Comparison of ENCODE assay signal across 1 cellular context in the genomic region with DNA sequence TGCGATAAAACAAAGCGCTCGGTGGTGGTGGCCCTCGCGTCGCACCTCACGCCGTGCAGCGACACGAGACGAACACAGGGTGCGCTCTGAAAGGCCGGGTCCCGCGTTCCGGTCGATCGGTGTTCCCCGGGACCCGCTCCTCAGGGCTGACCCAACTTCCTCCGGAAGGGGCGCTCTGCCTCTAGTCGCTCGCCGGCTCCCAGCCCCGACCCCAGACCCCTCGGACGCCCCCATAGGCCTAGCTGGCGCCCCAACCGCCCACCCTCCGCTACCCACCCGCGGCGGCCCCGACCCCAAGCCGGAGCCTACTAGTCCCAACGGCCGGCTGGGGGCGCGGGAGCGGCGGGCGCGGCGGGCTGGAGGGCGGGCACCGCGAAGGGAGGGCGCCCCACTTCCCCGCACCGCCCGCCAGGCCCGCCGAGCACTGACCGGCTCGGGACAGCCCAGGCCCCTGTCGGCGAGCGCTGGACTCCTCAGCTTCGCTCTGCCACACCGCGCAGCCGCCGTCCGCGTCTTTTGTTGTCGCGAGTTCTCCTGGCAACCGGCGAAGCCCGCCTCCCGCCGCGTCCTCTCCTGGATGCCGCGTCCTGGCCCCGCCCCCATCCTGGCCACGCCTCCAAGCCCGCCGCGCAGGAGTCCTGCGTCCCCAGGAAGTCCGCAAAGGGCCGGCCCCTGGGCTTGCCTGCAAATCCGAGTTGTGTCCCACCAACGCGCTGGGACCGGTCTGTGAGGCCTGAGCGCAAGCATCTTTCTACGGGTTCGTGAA.
TF ChIP-seq lines count a peak whose summit lies in the region.

A gene with protein sequence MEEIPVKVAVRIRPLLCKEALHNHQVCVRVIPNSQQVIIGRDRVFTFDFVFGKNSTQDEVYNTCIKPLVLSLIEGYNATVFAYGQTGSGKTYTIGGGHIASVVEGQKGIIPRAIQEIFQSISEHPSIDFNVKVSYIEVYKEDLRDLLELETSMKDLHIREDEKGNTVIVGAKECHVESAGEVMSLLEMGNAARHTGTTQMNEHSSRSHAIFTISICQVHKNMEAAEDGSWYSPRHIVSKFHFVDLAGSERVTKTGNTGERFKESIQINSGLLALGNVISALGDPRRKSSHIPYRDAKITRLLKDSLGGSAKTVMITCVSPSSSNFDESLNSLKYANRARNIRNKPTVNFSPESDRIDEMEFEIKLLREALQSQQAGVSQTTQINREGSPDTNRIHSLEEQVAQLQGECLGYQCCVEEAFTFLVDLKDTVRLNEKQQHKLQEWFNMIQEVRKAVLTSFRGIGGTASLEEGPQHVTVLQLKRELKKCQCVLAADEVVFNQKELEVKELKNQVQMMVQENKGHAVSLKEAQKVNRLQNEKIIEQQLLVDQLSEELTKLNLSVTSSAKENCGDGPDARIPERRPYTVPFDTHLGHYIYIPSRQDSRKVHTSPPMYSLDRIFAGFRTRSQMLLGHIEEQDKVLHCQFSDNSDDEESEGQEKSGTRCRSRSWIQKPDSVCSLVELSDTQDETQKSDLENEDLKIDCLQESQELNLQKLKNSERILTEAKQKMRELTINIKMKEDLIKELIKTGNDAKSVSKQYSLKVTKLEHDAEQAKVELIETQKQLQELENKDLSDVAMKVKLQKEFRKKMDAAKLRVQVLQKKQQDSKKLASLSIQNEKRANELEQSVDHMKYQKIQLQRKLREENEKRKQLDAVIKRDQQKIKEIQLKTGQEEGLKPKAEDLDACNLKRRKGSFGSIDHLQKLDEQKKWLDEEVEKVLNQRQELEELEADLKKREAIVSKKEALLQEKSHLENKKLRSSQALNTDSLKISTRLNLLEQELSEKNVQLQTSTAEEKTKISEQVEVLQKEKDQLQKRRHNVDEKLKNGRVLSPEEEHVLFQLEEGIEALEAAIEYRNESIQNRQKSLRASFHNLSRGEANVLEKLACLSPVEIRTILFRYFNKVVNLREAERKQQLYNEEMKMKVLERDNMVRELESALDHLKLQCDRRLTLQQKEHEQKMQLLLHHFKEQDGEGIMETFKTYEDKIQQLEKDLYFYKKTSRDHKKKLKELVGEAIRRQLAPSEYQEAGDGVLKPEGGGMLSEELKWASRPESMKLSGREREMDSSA (N-terminal part only) (minus strand): TSS at position 491 of the 766 bp plus-strand sequence. CDS start 5,841 bp downstream, outside the sequence.

TF ChIP-seq in HepG2, 621 proteins besides CTCF, POLR2A, EP300 and RAD21 (continued from another document and continues in another):
- TF ChIP-seq, protein P1, sequence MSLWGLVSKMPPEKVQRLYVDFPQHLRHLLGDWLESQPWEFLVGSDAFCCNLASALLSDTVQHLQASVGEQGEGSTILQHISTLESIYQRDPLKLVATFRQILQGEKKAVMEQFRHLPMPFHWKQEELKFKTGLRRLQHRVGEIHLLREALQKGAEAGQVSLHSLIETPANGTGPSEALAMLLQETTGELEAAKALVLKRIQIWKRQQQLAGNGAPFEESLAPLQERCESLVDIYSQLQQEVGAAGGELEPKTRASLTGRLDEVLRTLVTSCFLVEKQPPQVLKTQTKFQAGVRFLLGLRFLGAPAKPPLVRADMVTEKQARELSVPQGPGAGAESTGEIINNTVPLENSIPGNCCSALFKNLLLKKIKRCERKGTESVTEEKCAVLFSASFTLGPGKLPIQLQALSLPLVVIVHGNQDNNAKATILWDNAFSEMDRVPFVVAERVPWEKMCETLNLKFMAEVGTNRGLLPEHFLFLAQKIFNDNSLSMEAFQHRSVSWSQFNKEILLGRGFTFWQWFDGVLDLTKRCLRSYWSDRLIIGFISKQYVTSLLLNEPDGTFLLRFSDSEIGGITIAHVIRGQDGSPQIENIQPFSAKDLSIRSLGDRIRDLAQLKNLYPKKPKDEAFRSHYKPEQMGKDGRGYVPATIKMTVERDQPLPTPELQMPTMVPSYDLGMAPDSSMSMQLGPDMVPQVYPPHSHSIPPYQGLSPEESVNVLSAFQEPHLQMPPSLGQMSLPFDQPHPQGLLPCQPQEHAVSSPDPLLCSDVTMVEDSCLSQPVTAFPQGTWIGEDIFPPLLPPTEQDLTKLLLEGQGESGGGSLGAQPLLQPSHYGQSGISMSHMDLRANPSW (CRISPR knock-in tag; IDR thresholded peaks at IDR 0.05; ENCODE audit: borderline replicate concordance) = no peak
- TF ChIP-seq, protein P2, sequence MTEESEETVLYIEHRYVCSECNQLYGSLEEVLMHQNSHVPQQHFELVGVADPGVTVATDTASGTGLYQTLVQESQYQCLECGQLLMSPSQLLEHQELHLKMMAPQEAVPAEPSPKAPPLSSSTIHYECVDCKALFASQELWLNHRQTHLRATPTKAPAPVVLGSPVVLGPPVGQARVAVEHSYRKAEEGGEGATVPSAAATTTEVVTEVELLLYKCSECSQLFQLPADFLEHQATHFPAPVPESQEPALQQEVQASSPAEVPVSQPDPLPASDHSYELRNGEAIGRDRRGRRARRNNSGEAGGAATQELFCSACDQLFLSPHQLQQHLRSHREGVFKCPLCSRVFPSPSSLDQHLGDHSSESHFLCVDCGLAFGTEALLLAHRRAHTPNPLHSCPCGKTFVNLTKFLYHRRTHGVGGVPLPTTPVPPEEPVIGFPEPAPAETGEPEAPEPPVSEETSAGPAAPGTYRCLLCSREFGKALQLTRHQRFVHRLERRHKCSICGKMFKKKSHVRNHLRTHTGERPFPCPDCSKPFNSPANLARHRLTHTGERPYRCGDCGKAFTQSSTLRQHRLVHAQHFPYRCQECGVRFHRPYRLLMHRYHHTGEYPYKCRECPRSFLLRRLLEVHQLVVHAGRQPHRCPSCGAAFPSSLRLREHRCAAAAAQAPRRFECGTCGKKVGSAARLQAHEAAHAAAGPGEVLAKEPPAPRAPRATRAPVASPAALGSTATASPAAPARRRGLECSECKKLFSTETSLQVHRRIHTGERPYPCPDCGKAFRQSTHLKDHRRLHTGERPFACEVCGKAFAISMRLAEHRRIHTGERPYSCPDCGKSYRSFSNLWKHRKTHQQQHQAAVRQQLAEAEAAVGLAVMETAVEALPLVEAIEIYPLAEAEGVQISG (CRISPR knock-in tag; IDR thresholded peaks at IDR 0.05) = peak; percentile 93
- TF ChIP-seq ZNF430 (CRISPR knock-in tag; IDR thresholded peaks at IDR 0.05) (peak; percentile 92), MTF2 (CRISPR knock-in tag; IDR thresholded peaks at IDR 0.05; ENCODE audit: borderline replicate concordance) (0 out of 2 replicates have a peak, but pooled peaks have one; percentile 52), SMARCE1 (IDR thresholded peaks at IDR 0.05; ENCODE audit: borderline replicate concordance) (no peak), NR1H2 (CRISPR knock-in tag; IDR thresholded peaks at IDR 0.05; ENCODE audit: borderline replicate concordance, low read depth) (no peak; the same call in 1 of the 2 replicates), CEBPB (IDR thresholded peaks at IDR 0.05; ENCODE audit: borderline replicate concordance, low read depth, low read length) (no peak)
- TF ChIP-seq, protein P3, sequence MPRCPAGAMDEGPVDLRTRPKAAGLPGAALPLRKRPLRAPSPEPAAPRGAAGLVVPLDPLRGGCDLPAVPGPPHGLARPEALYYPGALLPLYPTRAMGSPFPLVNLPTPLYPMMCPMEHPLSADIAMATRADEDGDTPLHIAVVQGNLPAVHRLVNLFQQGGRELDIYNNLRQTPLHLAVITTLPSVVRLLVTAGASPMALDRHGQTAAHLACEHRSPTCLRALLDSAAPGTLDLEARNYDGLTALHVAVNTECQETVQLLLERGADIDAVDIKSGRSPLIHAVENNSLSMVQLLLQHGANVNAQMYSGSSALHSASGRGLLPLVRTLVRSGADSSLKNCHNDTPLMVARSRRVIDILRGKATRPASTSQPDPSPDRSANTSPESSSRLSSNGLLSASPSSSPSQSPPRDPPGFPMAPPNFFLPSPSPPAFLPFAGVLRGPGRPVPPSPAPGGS (CRISPR knock-in tag; IDR thresholded peaks at IDR 0.05) = peak; percentile 78; the same call in 1 of the 2 replicates
- TF ChIP-seq, protein P4, sequence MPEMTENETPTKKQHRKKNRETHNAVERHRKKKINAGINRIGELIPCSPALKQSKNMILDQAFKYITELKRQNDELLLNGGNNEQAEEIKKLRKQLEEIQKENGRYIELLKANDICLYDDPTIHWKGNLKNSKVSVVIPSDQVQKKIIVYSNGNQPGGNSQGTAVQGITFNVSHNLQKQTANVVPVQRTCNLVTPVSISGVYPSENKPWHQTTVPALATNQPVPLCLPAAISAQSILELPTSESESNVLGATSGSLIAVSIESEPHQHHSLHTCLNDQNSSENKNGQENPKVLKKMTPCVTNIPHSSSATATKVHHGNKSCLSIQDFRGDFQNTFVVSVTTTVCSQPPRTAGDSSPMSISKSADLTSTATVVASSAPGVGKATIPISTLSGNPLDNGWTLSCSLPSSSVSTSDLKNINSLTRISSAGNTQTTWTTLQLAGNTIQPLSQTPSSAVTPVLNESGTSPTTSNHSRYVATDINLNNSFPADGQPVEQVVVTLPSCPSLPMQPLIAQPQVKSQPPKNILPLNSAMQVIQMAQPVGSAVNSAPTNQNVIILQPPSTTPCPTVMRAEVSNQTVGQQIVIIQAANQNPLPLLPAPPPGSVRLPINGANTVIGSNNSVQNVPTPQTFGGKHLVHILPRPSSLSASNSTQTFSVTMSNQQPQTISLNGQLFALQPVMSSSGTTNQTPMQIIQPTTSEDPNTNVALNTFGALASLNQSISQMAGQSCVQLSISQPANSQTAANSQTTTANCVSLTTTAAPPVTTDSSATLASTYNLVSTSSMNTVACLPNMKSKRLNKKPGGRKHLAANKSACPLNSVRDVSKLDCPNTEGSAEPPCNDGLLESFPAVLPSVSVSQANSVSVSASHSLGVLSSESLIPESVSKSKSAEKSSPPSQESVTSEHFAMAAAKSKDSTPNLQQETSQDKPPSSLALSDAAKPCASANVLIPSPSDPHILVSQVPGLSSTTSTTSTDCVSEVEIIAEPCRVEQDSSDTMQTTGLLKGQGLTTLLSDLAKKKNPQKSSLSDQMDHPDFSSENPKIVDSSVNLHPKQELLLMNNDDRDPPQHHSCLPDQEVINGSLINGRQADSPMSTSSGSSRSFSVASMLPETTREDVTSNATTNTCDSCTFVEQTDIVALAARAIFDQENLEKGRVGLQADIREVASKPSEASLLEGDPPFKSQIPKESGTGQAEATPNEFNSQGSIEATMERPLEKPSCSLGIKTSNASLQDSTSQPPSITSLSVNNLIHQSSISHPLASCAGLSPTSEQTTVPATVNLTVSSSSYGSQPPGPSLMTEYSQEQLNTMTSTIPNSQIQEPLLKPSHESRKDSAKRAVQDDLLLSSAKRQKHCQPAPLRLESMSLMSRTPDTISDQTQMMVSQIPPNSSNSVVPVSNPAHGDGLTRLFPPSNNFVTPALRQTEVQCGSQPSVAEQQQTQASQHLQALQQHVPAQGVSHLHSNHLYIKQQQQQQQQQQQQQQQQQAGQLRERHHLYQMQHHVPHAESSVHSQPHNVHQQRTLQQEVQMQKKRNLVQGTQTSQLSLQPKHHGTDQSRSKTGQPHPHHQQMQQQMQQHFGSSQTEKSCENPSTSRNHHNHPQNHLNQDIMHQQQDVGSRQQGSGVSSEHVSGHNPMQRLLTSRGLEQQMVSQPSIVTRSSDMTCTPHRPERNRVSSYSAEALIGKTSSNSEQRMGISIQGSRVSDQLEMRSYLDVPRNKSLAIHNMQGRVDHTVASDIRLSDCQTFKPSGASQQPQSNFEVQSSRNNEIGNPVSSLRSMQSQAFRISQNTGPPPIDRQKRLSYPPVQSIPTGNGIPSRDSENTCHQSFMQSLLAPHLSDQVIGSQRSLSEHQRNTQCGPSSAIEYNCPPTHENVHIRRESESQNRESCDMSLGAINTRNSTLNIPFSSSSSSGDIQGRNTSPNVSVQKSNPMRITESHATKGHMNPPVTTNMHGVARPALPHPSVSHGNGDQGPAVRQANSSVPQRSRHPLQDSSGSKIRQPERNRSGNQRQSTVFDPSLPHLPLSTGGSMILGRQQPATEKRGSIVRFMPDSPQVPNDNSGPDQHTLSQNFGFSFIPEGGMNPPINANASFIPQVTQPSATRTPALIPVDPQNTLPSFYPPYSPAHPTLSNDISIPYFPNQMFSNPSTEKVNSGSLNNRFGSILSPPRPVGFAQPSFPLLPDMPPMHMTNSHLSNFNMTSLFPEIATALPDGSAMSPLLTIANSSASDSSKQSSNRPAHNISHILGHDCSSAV (CRISPR knock-in tag; IDR thresholded peaks at IDR 0.05; ENCODE audit: borderline replicate concordance) = no peak
- TF ChIP-seq, protein P5, sequence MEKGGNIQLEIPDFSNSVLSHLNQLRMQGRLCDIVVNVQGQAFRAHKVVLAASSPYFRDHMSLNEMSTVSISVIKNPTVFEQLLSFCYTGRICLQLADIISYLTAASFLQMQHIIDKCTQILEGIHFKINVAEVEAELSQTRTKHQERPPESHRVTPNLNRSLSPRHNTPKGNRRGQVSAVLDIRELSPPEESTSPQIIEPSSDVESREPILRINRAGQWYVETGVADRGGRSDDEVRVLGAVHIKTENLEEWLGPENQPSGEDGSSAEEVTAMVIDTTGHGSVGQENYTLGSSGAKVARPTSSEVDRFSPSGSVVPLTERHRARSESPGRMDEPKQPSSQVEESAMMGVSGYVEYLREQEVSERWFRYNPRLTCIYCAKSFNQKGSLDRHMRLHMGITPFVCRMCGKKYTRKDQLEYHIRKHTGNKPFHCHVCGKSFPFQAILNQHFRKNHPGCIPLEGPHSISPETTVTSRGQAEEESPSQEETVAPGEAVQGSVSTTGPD (CRISPR knock-in tag; IDR thresholded peaks at IDR 0.05) = 0 out of 2 replicates have a peak, but pooled peaks have one; percentile 16
- TF ChIP-seq, protein P6, sequence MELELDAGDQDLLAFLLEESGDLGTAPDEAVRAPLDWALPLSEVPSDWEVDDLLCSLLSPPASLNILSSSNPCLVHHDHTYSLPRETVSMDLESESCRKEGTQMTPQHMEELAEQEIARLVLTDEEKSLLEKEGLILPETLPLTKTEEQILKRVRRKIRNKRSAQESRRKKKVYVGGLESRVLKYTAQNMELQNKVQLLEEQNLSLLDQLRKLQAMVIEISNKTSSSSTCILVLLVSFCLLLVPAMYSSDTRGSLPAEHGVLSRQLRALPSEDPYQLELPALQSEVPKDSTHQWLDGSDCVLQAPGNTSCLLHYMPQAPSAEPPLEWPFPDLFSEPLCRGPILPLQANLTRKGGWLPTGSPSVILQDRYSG (CRISPR knock-in tag; IDR thresholded peaks at IDR 0.05) = peak; percentile 77; the same call in 1 of the 2 replicates
- TF ChIP-seq, protein P7, sequence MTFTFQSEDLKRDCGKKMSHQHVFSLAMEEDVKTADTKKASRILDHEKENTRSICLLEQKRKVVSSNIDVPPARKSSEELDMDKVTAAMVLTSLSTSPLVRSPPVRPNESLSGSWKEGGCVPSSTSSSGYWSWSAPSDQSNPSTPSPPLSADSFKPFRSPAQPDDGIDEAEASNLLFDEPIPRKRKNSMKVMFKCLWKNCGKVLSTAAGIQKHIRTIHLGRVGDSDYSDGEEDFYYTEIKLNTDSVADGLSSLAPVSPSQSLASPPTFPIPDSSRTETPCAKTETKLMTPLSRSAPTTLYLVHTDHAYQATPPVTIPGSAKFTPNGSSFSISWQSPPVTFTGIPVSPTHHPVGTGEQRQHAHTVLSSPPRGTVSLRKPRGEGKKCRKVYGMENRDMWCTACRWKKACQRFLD (CRISPR knock-in tag; IDR thresholded peaks at IDR 0.05; ENCODE audit: borderline replicate concordance) = no peak
- TF ChIP-seq, protein P8, sequence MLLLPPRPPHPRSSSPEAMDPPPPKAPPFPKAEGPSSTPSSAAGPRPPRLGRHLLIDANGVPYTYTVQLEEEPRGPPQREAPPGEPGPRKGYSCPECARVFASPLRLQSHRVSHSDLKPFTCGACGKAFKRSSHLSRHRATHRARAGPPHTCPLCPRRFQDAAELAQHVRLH (CRISPR knock-in tag; IDR thresholded peaks at IDR 0.05; ENCODE audit: borderline replicate concordance, low read depth) = peak; percentile 65; the same call in 1 of the 2 replicates
